In genomic region chr1:84690397-84691138, GRCh38 we compare ENCODE assay signal across 1 cellular context.
A peak's percentile ranks its signal among the peaks of the same experiment; 100 is the strongest.
TF ChIP-seq lines count a peak whose summit lies in the region.

SSX2IP (minus strand) TSS chr1:84690461; CDS start chr1:84671219, 19,242 bp downstream.

TF ChIP-seq in HepG2, 621 proteins besides CTCF, POLR2A, EP300 and RAD21 (continued from another document and continues in another):
- TF ChIP-seq PHF20 (CRISPR knock-in tag; IDR thresholded peaks at IDR 0.05) (no peak), DPF2 (CRISPR knock-in tag; IDR thresholded peaks at IDR 0.05; ENCODE audit: borderline replicate concordance, low read depth) (no peak), HIC2 (CRISPR knock-in tag; IDR thresholded peaks at IDR 0.05; ENCODE audit: low read depth) (no peak), ZNF260 (CRISPR knock-in tag; IDR thresholded peaks at IDR 0.05; ENCODE audit: borderline replicate concordance, low read depth) (no peak), AKNA (CRISPR knock-in tag; IDR thresholded peaks at IDR 0.05; ENCODE audit: borderline replicate concordance) (no peak), ZNF530 (CRISPR knock-in tag; IDR thresholded peaks at IDR 0.05; ENCODE audit: low read depth) (no peak), ZNF276 (CRISPR knock-in tag; IDR thresholded peaks at IDR 0.05; ENCODE audit: low read depth) (no peak), ESRRA (CRISPR knock-in tag; IDR thresholded peaks at IDR 0.05; ENCODE audit: low read depth) (no peak), FUBP1 (CRISPR knock-in tag; IDR thresholded peaks at IDR 0.05; ENCODE audit: borderline replicate concordance) (no peak), NFYB (CRISPR knock-in tag; IDR thresholded peaks at IDR 0.05) (peak; percentile 81), XRCC5 (optimal IDR thresholded peaks at IDR 0.05; ENCODE audit: low read length) (no peak), SMAD3 (CRISPR knock-in tag; IDR thresholded peaks at IDR 0.05) (no peak), ZMAT5 (CRISPR knock-in tag; IDR thresholded peaks at IDR 0.05; ENCODE audit: borderline replicate concordance, low read depth) (no peak), ZNF317 (CRISPR knock-in tag; IDR thresholded peaks at IDR 0.05) (peak; percentile 39; the same call in 1 of the 2 replicates), ZNF564 (CRISPR knock-in tag; IDR thresholded peaks at IDR 0.05) (no peak; the same call in 1 of the 2 replicates), MAFK (conservative IDR thresholded peaks at IDR 0.05 in 1 of 2, IDR thresholded peaks at IDR 0.05 in 1 of 2; ENCODE audit: low read length in 2 of 2) (no peak), RFX1 (IDR thresholded peaks at IDR 0.05) (peak; percentile 82), RXRA (CRISPR knock-in tag; IDR thresholded peaks at IDR 0.05) (no peak), ZNF770 (CRISPR knock-in tag; IDR thresholded peaks at IDR 0.05) (peak; percentile 48; the same call in 1 of the 2 replicates), ZFX (CRISPR knock-in tag; IDR thresholded peaks at IDR 0.05; ENCODE audit: low read depth) (peak; percentile 43; the same call in 1 of the 2 replicates), ZNF296 (CRISPR knock-in tag; conservative IDR thresholded peaks at IDR 0.05) (no peak), ZNF563 (CRISPR knock-in tag; IDR thresholded peaks at IDR 0.05) (0 out of 2 replicates have a peak, but pooled peaks have one; percentile 25), ZBTB21 (CRISPR knock-in tag; IDR thresholded peaks at IDR 0.05) (no peak), SAP130 (CRISPR knock-in tag; IDR thresholded peaks at IDR 0.05; ENCODE audit: low read depth) (peak; percentile 55), ZNF589 (CRISPR knock-in tag; conservative IDR thresholded peaks at IDR 0.05) (no peak), HINFP (CRISPR knock-in tag; IDR thresholded peaks at IDR 0.05; ENCODE audit: low read depth) (peak; percentile 84), SNAI1 (CRISPR knock-in tag; IDR thresholded peaks at IDR 0.05; ENCODE audit: borderline replicate concordance) (peak; percentile 73), ZMAT3 (CRISPR knock-in tag; conservative IDR thresholded peaks at IDR 0.05) (0 out of 2 replicates have a peak, but pooled peaks have one; percentile 16), ZFP62 (CRISPR knock-in tag; IDR thresholded peaks at IDR 0.05) (no peak), KDM2A (CRISPR knock-in tag; IDR thresholded peaks at IDR 0.05; ENCODE audit: borderline replicate concordance, low read depth) (peak; percentile 40; the same call in 1 of the 2 replicates), THRA (CRISPR knock-in tag; IDR thresholded peaks at IDR 0.05; ENCODE audit: borderline replicate concordance) (no peak), ZNF432 (CRISPR knock-in tag; IDR thresholded peaks at IDR 0.05; ENCODE audit: borderline replicate concordance) (no peak), ZNF382 (CRISPR knock-in tag; IDR thresholded peaks at IDR 0.05; ENCODE audit: borderline replicate concordance) (no peak), TAF1 (CRISPR knock-in tag; IDR thresholded peaks at IDR 0.05) (peak; percentile 22; the same call in 1 of the 2 replicates), RXRB (CRISPR knock-in tag; IDR thresholded peaks at IDR 0.05; ENCODE audit: borderline replicate concordance) (no peak), MXI1 (IDR thresholded peaks at IDR 0.05; ENCODE audit: borderline replicate concordance, low read depth, low read length) (peak; percentile 70; the same call in 1 of the 3 replicates), CHCHD3 (CRISPR knock-in tag; IDR thresholded peaks at IDR 0.05) (no peak), ZNF263 (CRISPR knock-in tag; IDR thresholded peaks at IDR 0.05) (0 out of 2 replicates have a peak, but pooled peaks have one; percentile 21), RBFOX2 (IDR thresholded peaks at IDR 0.05; ENCODE audit: low read depth, low read length) (peak; percentile 72; the same call in 1 of the 2 replicates), KDM3A (CRISPR knock-in tag; IDR thresholded peaks at IDR 0.05; ENCODE audit: low read depth) (no peak), NCOR1 (IDR thresholded peaks at IDR 0.05; ENCODE audit: borderline replicate concordance, low read length) (peak; percentile 21; the same call in 1 of the 2 replicates), ZNF724P (CRISPR knock-in tag; IDR thresholded peaks at IDR 0.05; ENCODE audit: borderline replicate concordance) (0 out of 2 replicates have a peak, but pooled peaks have one; percentile 66), TEF (CRISPR knock-in tag; IDR thresholded peaks at IDR 0.05) (0 out of 2 replicates have a peak, but pooled peaks have one; percentile 26), ZFP36L1 (CRISPR knock-in tag; IDR thresholded peaks at IDR 0.05) (no peak), HDAC6 (IDR thresholded peaks at IDR 0.05; ENCODE audit: low read depth, low read length) (no peak), CENPX (CRISPR knock-in tag; IDR thresholded peaks at IDR 0.05) (no peak), IKZF4 (CRISPR knock-in tag; IDR thresholded peaks at IDR 0.05; ENCODE audit: borderline replicate concordance, low read depth, not compliant biosample characterization) (no peak), ZNF777 (CRISPR knock-in tag; IDR thresholded peaks at IDR 0.05) (0 out of 2 replicates have a peak, but pooled peaks have one; percentile 8)
